Comparison of ENCODE assay signal across 1 cellular context in the genomic region with DNA sequence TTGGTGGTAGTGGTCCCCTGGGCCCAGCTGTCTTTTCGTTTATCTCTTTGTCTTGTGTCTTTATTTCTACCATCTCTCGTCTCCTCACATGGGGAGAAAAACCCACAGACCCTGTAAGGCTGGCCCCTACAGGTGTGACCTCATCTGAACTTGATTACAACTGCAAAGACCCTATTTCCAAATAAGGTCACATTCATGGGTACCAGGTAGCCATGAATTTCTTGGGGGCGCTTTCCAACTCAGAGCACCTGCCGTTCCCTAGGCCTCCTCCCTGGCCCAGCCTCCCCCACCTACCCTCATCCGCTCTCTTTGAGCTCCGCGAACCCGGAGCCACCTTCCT.
TF ChIP-seq lines count a peak whose summit lies in the region.

No MANE protein-coding gene starts in this region.

TF ChIP-seq in GM23338, 12 proteins besides CTCF, POLR2A, EP300 and RAD21:
- no peak for TF ChIP-seq ZNF331 (CRISPR knock-in tag; IDR thresholded peaks at IDR 0.05; ENCODE audit: low read depth)
- no peak for TF ChIP-seq EZH2 (IDR thresholded peaks at IDR 0.05; ENCODE audit: low read depth, unreplicated experiment)
- TF ChIP-seq, protein P1, sequence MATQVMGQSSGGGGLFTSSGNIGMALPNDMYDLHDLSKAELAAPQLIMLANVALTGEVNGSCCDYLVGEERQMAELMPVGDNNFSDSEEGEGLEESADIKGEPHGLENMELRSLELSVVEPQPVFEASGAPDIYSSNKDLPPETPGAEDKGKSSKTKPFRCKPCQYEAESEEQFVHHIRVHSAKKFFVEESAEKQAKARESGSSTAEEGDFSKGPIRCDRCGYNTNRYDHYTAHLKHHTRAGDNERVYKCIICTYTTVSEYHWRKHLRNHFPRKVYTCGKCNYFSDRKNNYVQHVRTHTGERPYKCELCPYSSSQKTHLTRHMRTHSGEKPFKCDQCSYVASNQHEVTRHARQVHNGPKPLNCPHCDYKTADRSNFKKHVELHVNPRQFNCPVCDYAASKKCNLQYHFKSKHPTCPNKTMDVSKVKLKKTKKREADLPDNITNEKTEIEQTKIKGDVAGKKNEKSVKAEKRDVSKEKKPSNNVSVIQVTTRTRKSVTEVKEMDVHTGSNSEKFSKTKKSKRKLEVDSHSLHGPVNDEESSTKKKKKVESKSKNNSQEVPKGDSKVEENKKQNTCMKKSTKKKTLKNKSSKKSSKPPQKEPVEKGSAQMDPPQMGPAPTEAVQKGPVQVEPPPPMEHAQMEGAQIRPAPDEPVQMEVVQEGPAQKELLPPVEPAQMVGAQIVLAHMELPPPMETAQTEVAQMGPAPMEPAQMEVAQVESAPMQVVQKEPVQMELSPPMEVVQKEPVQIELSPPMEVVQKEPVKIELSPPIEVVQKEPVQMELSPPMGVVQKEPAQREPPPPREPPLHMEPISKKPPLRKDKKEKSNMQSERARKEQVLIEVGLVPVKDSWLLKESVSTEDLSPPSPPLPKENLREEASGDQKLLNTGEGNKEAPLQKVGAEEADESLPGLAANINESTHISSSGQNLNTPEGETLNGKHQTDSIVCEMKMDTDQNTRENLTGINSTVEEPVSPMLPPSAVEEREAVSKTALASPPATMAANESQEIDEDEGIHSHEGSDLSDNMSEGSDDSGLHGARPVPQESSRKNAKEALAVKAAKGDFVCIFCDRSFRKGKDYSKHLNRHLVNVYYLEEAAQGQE (IDR thresholded peaks at IDR 0.05; ENCODE audit: unreplicated experiment), result no peak
- TF ChIP-seq CREB1 (CRISPR knock-in tag; IDR thresholded peaks at IDR 0.05; ENCODE audit: low read depth), result no peak
- TF ChIP-seq, protein P2, sequence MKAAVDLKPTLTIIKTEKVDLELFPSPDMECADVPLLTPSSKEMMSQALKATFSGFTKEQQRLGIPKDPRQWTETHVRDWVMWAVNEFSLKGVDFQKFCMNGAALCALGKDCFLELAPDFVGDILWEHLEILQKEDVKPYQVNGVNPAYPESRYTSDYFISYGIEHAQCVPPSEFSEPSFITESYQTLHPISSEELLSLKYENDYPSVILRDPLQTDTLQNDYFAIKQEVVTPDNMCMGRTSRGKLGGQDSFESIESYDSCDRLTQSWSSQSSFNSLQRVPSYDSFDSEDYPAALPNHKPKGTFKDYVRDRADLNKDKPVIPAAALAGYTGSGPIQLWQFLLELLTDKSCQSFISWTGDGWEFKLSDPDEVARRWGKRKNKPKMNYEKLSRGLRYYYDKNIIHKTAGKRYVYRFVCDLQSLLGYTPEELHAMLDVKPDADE (IDR thresholded peaks at IDR 0.05), result no peak
- no peak for TF ChIP-seq STAT1 (IDR thresholded peaks at IDR 0.05; ENCODE audit: unreplicated experiment)
- no peak for TF ChIP-seq JUNB (IDR thresholded peaks at IDR 0.05; ENCODE audit: unreplicated experiment)
- TF ChIP-seq ZNF114 (CRISPR knock-in tag; IDR thresholded peaks at IDR 0.05), result no peak
- no peak for TF ChIP-seq NANOG (IDR thresholded peaks at IDR 0.05; ENCODE audit: borderline replicate concordance)
- no peak for TF ChIP-seq EZH2phosphoT487 (IDR thresholded peaks at IDR 0.05; ENCODE audit: unreplicated experiment)
- TF ChIP-seq, protein P3, sequence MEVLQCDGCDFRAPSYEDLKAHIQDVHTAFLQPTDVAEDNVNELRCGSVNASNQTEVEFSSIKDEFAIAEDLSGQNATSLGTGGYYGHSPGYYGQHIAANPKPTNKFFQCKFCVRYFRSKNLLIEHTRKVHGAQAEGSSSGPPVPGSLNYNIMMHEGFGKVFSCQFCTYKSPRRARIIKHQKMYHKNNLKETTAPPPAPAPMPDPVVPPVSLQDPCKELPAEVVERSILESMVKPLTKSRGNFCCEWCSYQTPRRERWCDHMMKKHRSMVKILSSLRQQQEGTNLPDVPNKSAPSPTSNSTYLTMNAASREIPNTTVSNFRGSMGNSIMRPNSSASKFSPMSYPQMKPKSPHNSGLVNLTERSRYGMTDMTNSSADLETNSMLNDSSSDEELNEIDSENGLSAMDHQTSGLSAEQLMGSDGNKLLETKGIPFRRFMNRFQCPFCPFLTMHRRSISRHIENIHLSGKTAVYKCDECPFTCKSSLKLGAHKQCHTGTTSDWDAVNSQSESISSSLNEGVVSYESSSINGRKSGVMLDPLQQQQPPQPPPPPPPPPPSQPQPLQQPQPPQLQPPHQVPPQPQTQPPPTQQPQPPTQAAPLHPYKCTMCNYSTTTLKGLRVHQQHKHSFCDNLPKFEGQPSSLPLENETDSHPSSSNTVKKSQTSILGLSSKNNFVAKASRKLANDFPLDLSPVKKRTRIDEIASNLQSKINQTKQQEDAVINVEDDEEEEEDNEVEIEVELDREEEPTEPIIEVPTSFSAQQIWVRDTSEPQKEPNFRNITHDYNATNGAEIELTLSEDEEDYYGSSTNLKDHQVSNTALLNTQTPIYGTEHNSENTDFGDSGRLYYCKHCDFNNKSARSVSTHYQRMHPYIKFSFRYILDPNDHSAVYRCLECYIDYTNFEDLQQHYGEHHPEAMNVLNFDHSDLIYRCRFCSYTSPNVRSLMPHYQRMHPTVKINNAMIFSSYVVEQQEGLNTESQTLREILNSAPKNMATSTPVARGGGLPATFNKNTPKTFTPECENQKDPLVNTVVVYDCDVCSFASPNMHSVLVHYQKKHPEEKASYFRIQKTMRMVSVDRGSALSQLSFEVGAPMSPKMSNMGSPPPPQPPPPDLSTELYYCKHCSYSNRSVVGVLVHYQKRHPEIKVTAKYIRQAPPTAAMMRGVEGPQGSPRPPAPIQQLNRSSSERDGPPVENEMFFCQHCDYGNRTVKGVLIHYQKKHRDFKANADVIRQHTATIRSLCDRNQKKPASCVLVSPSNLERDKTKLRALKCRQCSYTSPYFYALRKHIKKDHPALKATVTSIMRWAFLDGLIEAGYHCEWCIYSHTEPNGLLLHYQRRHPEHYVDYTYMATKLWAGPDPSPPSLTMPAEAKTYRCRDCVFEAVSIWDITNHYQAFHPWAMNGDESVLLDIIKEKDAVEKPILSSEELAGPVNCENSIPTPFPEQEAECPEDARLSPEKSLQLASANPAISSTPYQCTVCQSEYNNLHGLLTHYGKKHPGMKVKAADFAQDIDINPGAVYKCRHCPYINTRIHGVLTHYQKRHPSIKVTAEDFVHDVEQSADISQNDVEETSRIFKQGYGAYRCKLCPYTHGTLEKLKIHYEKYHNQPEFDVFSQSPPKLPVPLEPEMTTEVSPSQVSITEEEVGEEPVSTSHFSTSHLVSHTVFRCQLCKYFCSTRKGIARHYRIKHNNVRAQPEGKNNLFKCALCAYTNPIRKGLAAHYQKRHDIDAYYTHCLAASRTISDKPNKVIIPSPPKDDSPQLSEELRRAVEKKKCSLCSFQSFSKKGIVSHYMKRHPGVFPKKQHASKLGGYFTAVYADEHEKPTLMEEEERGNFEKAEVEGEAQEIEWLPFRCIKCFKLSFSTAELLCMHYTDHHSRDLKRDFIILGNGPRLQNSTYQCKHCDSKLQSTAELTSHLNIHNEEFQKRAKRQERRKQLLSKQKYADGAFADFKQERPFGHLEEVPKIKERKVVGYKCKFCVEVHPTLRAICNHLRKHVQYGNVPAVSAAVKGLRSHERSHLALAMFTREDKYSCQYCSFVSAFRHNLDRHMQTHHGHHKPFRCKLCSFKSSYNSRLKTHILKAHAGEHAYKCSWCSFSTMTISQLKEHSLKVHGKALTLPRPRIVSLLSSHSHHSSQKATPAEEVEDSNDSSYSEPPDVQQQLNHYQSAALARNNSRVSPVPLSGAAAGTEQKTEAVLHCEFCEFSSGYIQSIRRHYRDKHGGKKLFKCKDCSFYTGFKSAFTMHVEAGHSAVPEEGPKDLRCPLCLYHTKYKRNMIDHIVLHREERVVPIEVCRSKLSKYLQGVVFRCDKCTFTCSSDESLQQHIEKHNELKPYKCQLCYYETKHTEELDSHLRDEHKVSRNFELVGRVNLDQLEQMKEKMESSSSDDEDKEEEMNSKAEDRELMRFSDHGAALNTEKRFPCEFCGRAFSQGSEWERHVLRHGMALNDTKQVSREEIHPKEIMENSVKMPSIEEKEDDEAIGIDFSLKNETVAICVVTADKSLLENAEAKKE (CRISPR knock-in tag; IDR thresholded peaks at IDR 0.05), result no peak
